Comparison of ENCODE assay signal across 8 cellular contexts in the genomic region with DNA sequence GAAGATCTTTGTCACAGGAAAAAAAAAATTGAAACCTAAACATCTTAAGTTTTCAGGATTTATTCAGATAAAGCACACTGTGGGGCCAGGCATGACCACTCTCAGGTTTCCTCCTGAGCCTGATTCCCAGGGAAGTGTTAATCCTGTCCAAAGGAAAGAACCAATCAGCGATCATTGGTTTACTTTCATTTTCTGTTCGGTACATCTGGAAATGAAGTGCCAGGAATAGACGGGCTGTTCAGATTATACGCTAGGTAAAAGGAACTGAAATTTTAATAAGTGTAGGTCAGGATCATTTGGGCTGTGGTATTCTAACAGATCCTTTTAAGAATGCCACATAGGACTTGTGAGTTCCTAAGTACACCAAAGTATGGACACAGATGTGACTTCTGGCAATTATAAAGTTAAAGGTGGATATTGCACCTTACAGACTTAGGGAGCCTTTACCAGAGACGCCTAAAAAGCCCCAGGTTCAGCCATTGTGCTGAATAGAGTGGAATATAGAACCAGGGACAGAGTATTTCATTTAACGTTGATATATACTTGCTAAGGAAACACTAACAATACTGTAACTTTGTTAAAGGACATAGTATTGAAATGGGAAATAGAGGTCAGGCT. TPM values are rescaled to one million over a fixed set of nuclear protein-coding genes. Genes with fewer than 3 reads are reported as not detected.
DNase-seq lines count a peak whose midpoint lies in the region; ATAC-seq and TF ChIP-seq lines count a peak whose summit lies in the region.

No MANE protein-coding gene starts in this region.

- no peaks in the 10 kb centered on the region for H3K79me2 ChIP-seq in hepatocyte

- H3K27ac ChIP-seq in hepatocyte (no peak overlapping the region), stomach smooth muscle (ENCODE audit: low read length) (peak overlapping the region; percentile 58)

- no peak for DNase-seq in activated CD4-positive, alpha-beta T cell treated with anti-CD3 and anti-CD28 coated beads for 36 hours
- DNase-seq in activated CD4-positive, alpha-beta T cell treated with anti-CD3 and anti-CD28 coated beads for 4 hours = no peak
- DNase-seq in MV-4-11 (lab: John Stamatoyannopoulos, UW) (peak; percentile 40), hepatocyte (ENCODE audit: low spot score) (no peak)
- DNase-seq in activated naive CD8-positive, alpha-beta T cell treated with anti-CD3 and anti-CD28 coated beads for 36 hours = no peak
- no peak for DNase-seq in stimulated activated CD4-positive, alpha-beta T cell treated with anti-CD3 and anti-CD28 coated beads, Interleukin-2, amount 100 ng/mL, for 24 hours
- no peak for DNase-seq in activated CD4-positive, alpha-beta T cell treated with anti-CD3 and anti-CD28 coated beads, Interleukin-2, amount 50 U/mL, for 48 hours

- no peaks in the 10 kb centered on the region for H3K9me3 Mint-ChIP-seq in activated CD4-positive, alpha-beta T cell treated with anti-CD3 and anti-CD28 coated beads for 36 hours (ENCODE audit: low read depth)
- H3K9me3 Mint-ChIP-seq in activated naive CD8-positive, alpha-beta T cell treated with anti-CD3 and anti-CD28 coated beads for 36 hours = no peaks in the 10 kb centered on the region

- peak overlapping the region; percentile 24 for H2AFZ ChIP-seq in hepatocyte

- no peaks in the 10 kb centered on the region for H3K9me2 ChIP-seq in hepatocyte (replicated peaks; ENCODE audit: insufficient read depth)

- H3K4me1 Mint-ChIP-seq in activated CD4-positive, alpha-beta T cell treated with anti-CD3 and anti-CD28 coated beads for 36 hours = peaks cover 23% of the 10 kb centered on the region
- H3K4me1 Mint-ChIP-seq in activated naive CD8-positive, alpha-beta T cell treated with anti-CD3 and anti-CD28 coated beads for 36 hours = peaks cover 22% of the 10 kb centered on the region

- H3K27me3 Mint-ChIP-seq in activated CD4-positive, alpha-beta T cell treated with anti-CD3 and anti-CD28 coated beads for 36 hours = no peaks in the 10 kb centered on the region
- H3K27me3 Mint-ChIP-seq in activated naive CD8-positive, alpha-beta T cell treated with anti-CD3 and anti-CD28 coated beads for 36 hours = no peaks in the 10 kb centered on the region

- H3K4me2 ChIP-seq in hepatocyte = peak overlapping the region; percentile 62

- POLR2A ChIA-PET in activated CD4-positive, alpha-beta T cell treated with anti-CD3 and anti-CD28 coated beads for 36 hours (lab: Charles Lee) = no interaction called here

- H3K27me3 ChIP-seq in hepatocyte (no peaks in the 10 kb centered on the region), stomach smooth muscle (ENCODE audit: control insufficient read depth in 1 of 2, insufficient read depth in 2 of 2, low read length in 2 of 2) (no peaks in the 10 kb centered on the region)

- no peak for TF ChIP-seq CTCF in hepatocyte (IDR thresholded peaks at IDR 0.05; ENCODE audit: poor library complexity)

- no peaks in the 10 kb centered on the region for H4K20me1 ChIP-seq in hepatocyte (ENCODE audit: insufficient read depth, poor library complexity, severe bottlenecking)

- H3K9me3 ChIP-seq in hepatocyte (ENCODE audit: low read depth) (no peaks in the 10 kb centered on the region), stomach smooth muscle (ENCODE audit: control insufficient read depth in 2 of 2, low read length in 2 of 2) (no peaks in the 10 kb centered on the region)

- H3K9ac ChIP-seq in stomach smooth muscle (ENCODE audit: low read length in 2 of 2) = peak overlapping the region; percentile 40 to 65

- CTCF ChIA-PET in activated CD4-positive, alpha-beta T cell treated with anti-CD3 and anti-CD28 coated beads for 36 hours (lab: Charles Lee) = interaction anchor here (0.9 to 1.9 kb wide), 6 partner anchors 8 to 245 kb away, joined by 3 to 9 read pairs (median 4); no protein-coding TSS in a partner anchor

- H3K36me3 ChIP-seq in hepatocyte (replicated peaks; ENCODE audit: insufficient read depth, low read depth) = no peaks in the 10 kb centered on the region
- H3K36me3 ChIP-seq in stomach smooth muscle (ENCODE audit: control insufficient read depth in 2 of 2, insufficient read depth in 2 of 2, low read length in 2 of 2) = no peaks in the 10 kb centered on the region

- peak overlapping the region; percentile 88 for H3K27ac Mint-ChIP-seq in activated CD4-positive, alpha-beta T cell treated with anti-CD3 and anti-CD28 coated beads for 36 hours
- H3K27ac Mint-ChIP-seq in activated naive CD8-positive, alpha-beta T cell treated with anti-CD3 and anti-CD28 coated beads for 36 hours = peak overlapping the region; percentile 79

- peak overlapping the region; percentile 76 for H3K4me3 Mint-ChIP-seq in activated CD4-positive, alpha-beta T cell treated with anti-CD3 and anti-CD28 coated beads for 36 hours
- H3K4me3 Mint-ChIP-seq in activated naive CD8-positive, alpha-beta T cell treated with anti-CD3 and anti-CD28 coated beads for 36 hours = peak overlapping the region; percentile 75

- H3K4me3 ChIP-seq in hepatocyte = no peak overlapping the region
- peak overlapping the region; percentile 45 to 69 for H3K4me3 ChIP-seq in stomach smooth muscle (ENCODE audit: low read length in 2 of 2)

- peaks cover 6% of the 10 kb centered on the region for H3K36me3 Mint-ChIP-seq in activated CD4-positive, alpha-beta T cell treated with anti-CD3 and anti-CD28 coated beads for 36 hours (ENCODE audit: low read depth)
- H3K36me3 Mint-ChIP-seq in activated naive CD8-positive, alpha-beta T cell treated with anti-CD3 and anti-CD28 coated beads for 36 hours = peaks cover 8% of the 10 kb centered on the region

- H3K4me1 ChIP-seq in hepatocyte (ENCODE audit: insufficient read depth) (no peaks in the 10 kb centered on the region), stomach smooth muscle (ENCODE audit: control insufficient read depth, insufficient read depth, low read length) (no peaks in the 10 kb centered on the region)

- peak; percentile 72 for ATAC-seq in activated CD4-positive, alpha-beta T cell treated with anti-CD3 and anti-CD28 coated beads for 36 hours

- whole genome bisulfite sequencing in hepatocyte (ENCODE audit: low lambda C conversion rate, missing lambda C conversion rate) = 73% methylated on average over 6 of the region's 6 CpGs

- intact Hi-C loops in activated CD4-positive, alpha-beta T cell treated with anti-CD3 and anti-CD28 coated beads for 36 hours (cut with DNase I, micrococcal nuclease) = loop anchor here in 1 of 2 experiments (1.0 to 2.0 kb wide), 2 partner anchors 9 to 22 kb away; partner anchors contain the start of gene CACYBP

RNA-seq across cellular contexts. Expression of gene CACYBP, which starts 9.3 kb away (rescaled TPM):
- 100 to 1,000 TPM; 394 to 452 TPM for total RNA-seq in activated CD4-positive, alpha-beta T cell treated with anti-CD3 and anti-CD28 coated beads for 36 hours
- total RNA-seq in activated naive CD8-positive, alpha-beta T cell treated with anti-CD3 and anti-CD28 coated beads for 36 hours = 100 to 1,000 TPM; 345 to 385 TPM
- total RNA-seq in hepatocyte = 81.7 and 100 TPM in 2 replicates
- polyA plus RNA-seq in hepatocyte = 79.6 and 100.0 TPM in 2 replicates

RNA-seq across cellular contexts. Expression of gene MRPS14, which starts 32.7 kb away (rescaled TPM):
- total RNA-seq in activated CD4-positive, alpha-beta T cell treated with anti-CD3 and anti-CD28 coated beads for 36 hours = 10 to 100 TPM; 38.7 to 43.7 TPM
- total RNA-seq in activated naive CD8-positive, alpha-beta T cell treated with anti-CD3 and anti-CD28 coated beads for 36 hours = 10 to 100 TPM; 42.1 to 44.0 TPM
- 26.5 and 31.6 TPM in 2 replicates for total RNA-seq in hepatocyte
- polyA plus RNA-seq in hepatocyte = 60.1 and 65.8 TPM in 2 replicates
